20 cellular contexts compared by ENCODE assay signal in the genomic region with DNA sequence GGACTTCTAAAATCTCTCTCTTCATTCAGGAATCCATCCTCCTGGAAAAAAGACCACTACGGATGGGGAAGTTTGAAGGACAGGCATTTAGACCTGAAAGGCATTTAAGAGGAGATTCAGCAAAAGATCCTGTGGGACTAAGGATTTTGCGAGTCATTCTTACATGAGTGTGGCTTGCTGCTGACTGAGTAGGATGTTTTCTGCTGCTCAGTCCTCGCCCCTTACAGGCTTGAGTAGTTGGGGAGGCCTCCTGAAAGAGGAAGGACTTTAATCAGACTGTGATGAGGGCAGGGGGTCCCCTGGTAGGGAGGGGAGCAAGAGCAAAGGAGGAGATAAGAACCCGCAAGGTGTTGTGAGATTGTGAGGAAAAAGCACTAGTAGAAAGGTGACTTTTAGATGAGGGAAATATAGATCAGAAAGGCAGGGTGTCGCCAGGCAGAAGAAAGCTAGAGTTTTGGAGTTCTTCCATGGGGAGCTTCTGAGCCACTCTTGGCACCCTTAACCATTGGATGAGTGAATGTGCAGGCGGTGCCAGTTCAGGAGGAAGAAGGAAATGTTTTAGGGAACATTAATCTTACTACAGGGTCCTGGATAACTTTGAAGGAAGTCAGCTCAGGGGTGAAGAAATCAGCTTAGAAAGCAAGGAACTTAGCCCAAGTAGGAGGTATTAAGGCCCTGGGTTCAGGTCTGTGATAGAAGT.
DNase-seq lines count a peak whose midpoint lies in the region; ATAC-seq and TF ChIP-seq lines count a peak whose summit lies in the region.
"Had no signal": no experiment of that assay in that cellular context is flagged by ENCODE, and none has a peak within 500 bp of the region (broad histone marks: within the 10 kb centered on the region; RNA-seq: fewer than 3 reads in every experiment).

No MANE protein-coding gene starts in this region.

- H3K36me3 Mint-ChIP-seq in activated T-cell treated with anti-CD3 and anti-CD28 coated beads, Interleukin-2, amount 50 U/mL, for 72 hours (ENCODE audit: insufficient read depth in 2 of 2), result no peaks in the 10 kb centered on the region
- H3K36me3 Mint-ChIP-seq in activated T-cell treated with anti-CD3 and anti-CD28 coated beads, Interleukin-2, amount 50 U/mL, for 24 hours (ENCODE audit: low read depth), result no peaks in the 10 kb centered on the region
- no peaks in the 10 kb centered on the region for H3K36me3 Mint-ChIP-seq in activated T-helper 17 cell treated with anti-CD3 and anti-CD28 coated beads, Interleukin-2, amount 50 U/mL, for 72 hours (ENCODE audit: low read depth)
- H3K36me3 Mint-ChIP-seq: CD4-positive, alpha-beta memory T cell had no signal

- H3K36me3 ChIP-seq in lower lobe of right lung, result no peaks in the 10 kb centered on the region
- H3K36me3 ChIP-seq: Peyer's patch had no signal

- H3K27ac Mint-ChIP-seq in activated T-cell treated with anti-CD3 and anti-CD28 coated beads, Interleukin-2, amount 50 U/mL, for 72 hours, result peak overlapping the region; percentile 61
- H3K27ac Mint-ChIP-seq in activated T-cell treated with anti-CD3 and anti-CD28 coated beads, Interleukin-2, amount 50 U/mL, for 24 hours, result no peak overlapping the region
- peak overlapping the region; percentile 71 for H3K27ac Mint-ChIP-seq in activated T-helper 17 cell treated with anti-CD3 and anti-CD28 coated beads, Interleukin-2, amount 50 U/mL, for 72 hours
- H3K27ac Mint-ChIP-seq: B cell; CD4-positive, alpha-beta memory T cell had no signal

- no peak for DNase-seq in activated T-cell treated with anti-CD3 and anti-CD28 coated beads, Interleukin-2, amount 50 U/mL, for 72 hours
- no peak for DNase-seq in activated T-cell treated with anti-CD3 and anti-CD28 coated beads, Interleukin-2, amount 50 U/mL, for 24 hours
- DNase-seq in medulla oblongata (ENCODE audit: extremely low spot score) (peak; percentile 30), lower lobe of right lung (no peak), NCI-H146 (lab: John Stamatoyannopoulos, UW) (no peak), germinal center (ENCODE audit: low spot score) (no peak)
- DNase-seq: CD4-positive, alpha-beta memory T cell; DND-41; GF-D8; GOT3; KBM-7; NCI-H1092; NCI-H1694; NCI-H446 treated with DMSO at 0.1 percent for 48 hours; Peyer's patch; Right ventricle myocardium superior had no signal

- H3K9me3 Mint-ChIP-seq in activated T-cell treated with anti-CD3 and anti-CD28 coated beads, Interleukin-2, amount 50 U/mL, for 72 hours, result no peaks in the 10 kb centered on the region
- H3K9me3 Mint-ChIP-seq in activated T-cell treated with anti-CD3 and anti-CD28 coated beads, Interleukin-2, amount 50 U/mL, for 24 hours, result no peaks in the 10 kb centered on the region
- no peaks in the 10 kb centered on the region for H3K9me3 Mint-ChIP-seq in activated T-helper 17 cell treated with anti-CD3 and anti-CD28 coated beads, Interleukin-2, amount 50 U/mL, for 72 hours
- H3K9me3 Mint-ChIP-seq: CD4-positive, alpha-beta memory T cell had no signal

- no peaks in the 10 kb centered on the region for H3K4me1 ChIP-seq in lower lobe of right lung
- H3K4me1 ChIP-seq: A549, Peyer's patch had no signal

- H3K27me3 Mint-ChIP-seq in activated T-cell treated with anti-CD3 and anti-CD28 coated beads, Interleukin-2, amount 50 U/mL, for 72 hours (ENCODE audit: low read depth), result peaks cover 20% of the 10 kb centered on the region
- H3K27me3 Mint-ChIP-seq in activated T-cell treated with anti-CD3 and anti-CD28 coated beads, Interleukin-2, amount 50 U/mL, for 24 hours, result peaks cover 6% of the 10 kb centered on the region
- peaks cover 12% of the 10 kb centered on the region for H3K27me3 Mint-ChIP-seq in activated T-helper 17 cell treated with anti-CD3 and anti-CD28 coated beads, Interleukin-2, amount 50 U/mL, for 72 hours

- no peak overlapping the region for H3K4me3 ChIP-seq in lower lobe of right lung
- H3K4me3 ChIP-seq: A549, Peyer's patch had no signal

- ATAC-seq in activated T-cell treated with anti-CD3 and anti-CD28 coated beads, Interleukin-2, amount 50 U/mL, for 72 hours (replicated peaks in 1 of 2), result peak; percentile 58 to 60
- ATAC-seq in activated T-helper 17 cell treated with anti-CD3 and anti-CD28 coated beads, Interleukin-2, amount 50 U/mL, for 72 hours (replicated peaks), result peak; percentile 62
- no peak for ATAC-seq in lower lobe of right lung
- ATAC-seq: A549 had no signal

- peaks cover 18% of the 10 kb centered on the region for H3K4me1 Mint-ChIP-seq in activated T-cell treated with anti-CD3 and anti-CD28 coated beads, Interleukin-2, amount 50 U/mL, for 72 hours (ENCODE audit: low read depth)
- peaks cover 15% of the 10 kb centered on the region for H3K4me1 Mint-ChIP-seq in activated T-cell treated with anti-CD3 and anti-CD28 coated beads, Interleukin-2, amount 50 U/mL, for 24 hours (ENCODE audit: low read depth)
- peaks cover 11% of the 10 kb centered on the region for H3K4me1 Mint-ChIP-seq in activated T-helper 17 cell treated with anti-CD3 and anti-CD28 coated beads, Interleukin-2, amount 50 U/mL, for 72 hours
- H3K4me1 Mint-ChIP-seq: B cell had no signal

- peak overlapping the region in 1 of 2 donors; percentile 74 for H3K4me3 Mint-ChIP-seq in activated T-cell treated with anti-CD3 and anti-CD28 coated beads, Interleukin-2, amount 50 U/mL, for 72 hours
- no peak overlapping the region for H3K4me3 Mint-ChIP-seq in activated T-cell treated with anti-CD3 and anti-CD28 coated beads, Interleukin-2, amount 50 U/mL, for 24 hours
- H3K4me3 Mint-ChIP-seq in activated T-helper 17 cell treated with anti-CD3 and anti-CD28 coated beads, Interleukin-2, amount 50 U/mL, for 72 hours, result no peak overlapping the region
- H3K4me3 Mint-ChIP-seq: B cell; CD4-positive, alpha-beta memory T cell had no signal

- no peaks in the 10 kb centered on the region for H3K9me3 ChIP-seq in lower lobe of right lung
- H3K9me3 ChIP-seq: A549, Peyer's patch had no signal

- no peak overlapping the region for H3K27ac ChIP-seq in lower lobe of right lung
- H3K27ac ChIP-seq: A549, HL-60, Peyer's patch had no signal

- H3K27me3 ChIP-seq in lower lobe of right lung (ENCODE audit: low read depth), result no peaks in the 10 kb centered on the region
- H3K27me3 ChIP-seq: Peyer's patch had no signal

- intact Hi-C loops in lower lobe of right lung (cut with DNase I), result no loop called here

- TF ChIP-seq CTCF in lower lobe of right lung (IDR thresholded peaks at IDR 0.05), result no peak

Comparison
In these comparisons a context has a peak if more than half of its experiments do, and no peak if none do; other contexts are left out.
1. ATAC-seq: peak in activated T-cell treated with anti-CD3 and anti-CD28 coated beads, Interleukin-2, amount 50 U/mL, for 72 hours (2 of 2) and activated T-helper 17 cell treated with anti-CD3 and anti-CD28 coated beads, Interleukin-2, amount 50 U/mL, for 72 hours (single experiment); none in lower lobe of right lung (0 of 2).